In the genomic region with DNA sequence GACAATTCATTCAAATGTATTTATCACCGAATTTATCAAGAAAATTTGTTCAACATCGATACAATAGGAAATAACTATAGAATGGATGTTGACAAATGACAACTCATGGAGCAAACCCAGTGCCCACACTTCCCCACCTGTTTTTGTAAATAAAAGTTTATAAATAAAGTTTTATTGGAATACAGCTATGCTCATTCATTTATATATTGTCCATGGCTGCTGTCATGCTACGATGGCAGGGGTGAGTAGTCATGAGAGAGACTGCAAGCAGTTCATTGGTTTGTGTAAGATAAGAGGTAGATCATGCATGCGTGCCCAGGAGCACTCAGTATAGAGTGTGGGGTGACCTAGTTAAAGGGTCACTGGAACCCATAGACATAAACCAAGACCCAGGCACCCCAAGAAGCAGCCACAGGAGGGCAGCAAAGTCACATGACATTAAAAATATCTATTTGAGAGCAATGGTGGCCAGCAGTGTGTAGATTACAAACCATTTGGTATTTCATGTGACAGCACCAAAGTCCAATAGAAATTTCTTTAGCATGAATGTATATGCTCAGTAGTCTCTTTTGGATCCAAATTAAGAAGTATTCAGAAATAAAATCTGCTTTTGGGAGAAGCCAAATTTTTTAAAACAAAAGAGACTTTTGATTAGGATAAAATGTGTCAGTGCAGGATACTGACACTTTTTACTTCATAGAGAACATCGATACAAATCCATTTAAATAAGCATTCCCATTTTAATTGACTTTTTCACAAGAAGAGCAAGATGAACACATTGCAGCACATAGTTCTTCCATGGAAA, we compare ENCODE assay signal across 8 cellular contexts.
DNase-seq lines count a peak whose midpoint lies in the region; ATAC-seq and TF ChIP-seq lines count a peak whose summit lies in the region.

No MANE protein-coding gene starts in this region.

- no peaks in the 10 kb centered on the region for H3K79me2 ChIP-seq in SK-N-SH (ENCODE audit: insufficient read depth)

- H3K4me3 ChIP-seq in SK-N-SH (ENCODE audit: low read depth in 2 of 2, low read length in 1 of 2): no peak overlapping the region; a peak in 1 of 4 replicates
- H3K4me3 ChIP-seq in adrenal gland: no peak overlapping the region
- no peak overlapping the region for H3K4me3 ChIP-seq in aorta (ENCODE audit: low read length in 2 of 2)

- H3K27me3 ChIP-seq in SK-N-SH (ENCODE audit: insufficient read depth) (no peaks in the 10 kb centered on the region), adrenal gland (no peaks in the 10 kb centered on the region), aorta (ENCODE audit: control insufficient read depth in 1 of 2, insufficient read depth in 2 of 2, low read length in 1 of 2) (no peaks in the 10 kb centered on the region)

- no peak overlapping the region for H3K4me2 ChIP-seq in SK-N-SH

- H3K36me3 ChIP-seq in SK-N-SH (replicated peaks in 1 of 2; ENCODE audit: control insufficient read depth in 1 of 2, insufficient read depth in 2 of 2, low read length in 1 of 2) (no peaks in the 10 kb centered on the region), adrenal gland (replicated peaks in 1 of 2) (no peaks in the 10 kb centered on the region), aorta (ENCODE audit: control insufficient read depth in 1 of 2, insufficient read depth in 2 of 2, low read length in 1 of 2) (no peaks in the 10 kb centered on the region)

- no peak overlapping the region for H2AFZ ChIP-seq in SK-N-SH (ENCODE audit: low read depth)

- TF ChIP-seq RAD21 in SK-N-SH (IDR thresholded peaks at IDR 0.05; ENCODE audit: low read length): peak; percentile 49

- POLR2A ChIA-PET in SK-N-SH (lab: Yijun Ruan, JAX): no interaction called here

- CTCF ChIA-PET in SK-N-SH (lab: Yijun Ruan, JAX): interaction anchor here (0.6 to 1.2 kb wide), 3 partner anchors 9 to 26 kb away, joined by 3 read pairs; no protein-coding TSS in a partner anchor

- no peak for TF ChIP-seq EP300 in SK-N-SH (IDR thresholded peaks at IDR 0.05; ENCODE audit: borderline replicate concordance in 1 of 2, low read depth in 1 of 2, low read length in 1 of 2)

- H3K9me3 ChIP-seq in SK-N-SH (0 out of 2 replicates have a peak, but pooled peaks cover 10% of the 10 kb centered on the region), adrenal gland (replicated peaks in 1 of 3) (no peaks in the 10 kb centered on the region), aorta (ENCODE audit: control insufficient read depth, low read length) (no peaks in the 10 kb centered on the region)

- H3K27ac ChIP-seq in SK-N-SH (ENCODE audit: low read depth in 2 of 2, low read length in 1 of 2) (no peak overlapping the region), adrenal gland (peak overlapping the region in 1 of 5 donors; percentile 13), aorta (ENCODE audit: low read depth in 1 of 2, low read length in 2 of 2) (no peak overlapping the region)

- TF ChIP-seq CTCF in SK-N-SH (IDR thresholded peaks at IDR 0.05): peak; percentile 33
- TF ChIP-seq CTCF in adrenal gland (IDR thresholded peaks at IDR 0.05): peak in 5 of 6 experiments; percentile 11 to 49 (median 43)

- TF ChIP-seq POLR2A in adrenal gland (IDR thresholded peaks at IDR 0.05): no peak

- H3K9ac ChIP-seq in SK-N-SH: no peak overlapping the region

- DNase-seq in SK-N-SH: peak; percentile 24
- DNase-seq in KG1 (lab: John Stamatoyannopoulos, UW): peak; percentile 14
- peak in 6 of 7 donors; percentile 8 to 66 (median 30) for DNase-seq in adrenal gland
- DNase-seq in kidney glomerular epithelial cell (lab: John Stamatoyannopoulos, UW): peak; percentile 22
- DNase-seq in aorta: peak; percentile 52 to 78

- intact Hi-C loops in adrenal gland (cut with DNase I) (no loop called here), aorta (cut with DNase I) (loop anchor here (10.0 kb wide), 3 partner anchors 229 to 1319 kb away; no protein-coding TSS in a partner anchor)

- H3K4me1 ChIP-seq in SK-N-SH (ENCODE audit: control insufficient read depth in 1 of 2, insufficient read depth in 2 of 2, low read depth in 1 of 2, low read length in 1 of 2) (no peaks in the 10 kb centered on the region), adrenal gland (replicated peaks in 1 of 2) (no peaks in the 10 kb centered on the region), aorta (ENCODE audit: control insufficient read depth in 1 of 2, insufficient read depth in 2 of 2, low read length in 2 of 2) (no peaks in the 10 kb centered on the region)

- H3K9me2 ChIP-seq in SK-N-SH: no peaks in the 10 kb centered on the region

- no peaks in the 10 kb centered on the region for H3F3A ChIP-seq in SK-N-SH (replicated peaks; ENCODE audit: insufficient read depth)

- WGBS in SK-N-SH (ENCODE audit: low lambda C conversion rate): 11% methylated on average over 5 of the region's 5 CpGs
- 83 to 89% (median 83%) methylated on average over 5 of the region's 5 CpGs for WGBS in adrenal gland, 4 donors
- WGBS in aorta, 2 donors: 82 to 86% methylated on average over 5 of the region's 5 CpGs

- H4K20me1 ChIP-seq in SK-N-SH (ENCODE audit: insufficient read depth): no peaks in the 10 kb centered on the region

- no peak for ATAC-seq in SK-N-SH treated with all-trans-retinoic acid at 6 μM for 48 hours
- ATAC-seq in aorta (ENCODE audit: low FRiP score): peak; percentile 29
- no peak for ATAC-seq in GM18867 (IDR thresholded peaks at IDR 0.05; ENCODE audit: unreplicated experiment)
- no peak for ATAC-seq in HG03378 (IDR thresholded peaks at IDR 0.05; ENCODE audit: unreplicated experiment)

TF ChIP-seq in SK-N-SH, 30 proteins besides CTCF, POLR2A, EP300 and RAD21:
- peak; percentile 12; the same call in 1 of the 2 replicates for TF ChIP-seq SMC3 (IDR thresholded peaks at IDR 0.05; ENCODE audit: low read depth, low read length)
- TF ChIP-seq POLR2AphosphoS5 (IDR thresholded peaks at IDR 0.05; ENCODE audit: low read depth, low read length): no peak
TF ChIP-seq in SK-N-SH: peak in this region for 1.

TF ChIP-seq in SK-N-SH treated with all-trans-retinoic acid at 6 μM for 48 hours, 23 proteins besides CTCF, POLR2A, EP300 and RAD21 (continues in another document):
- no peak for TF ChIP-seq CSDC2 (CRISPR knock-in tag; IDR thresholded peaks at IDR 0.05)
- no peak for TF ChIP-seq ZNF8 (CRISPR knock-in tag; IDR thresholded peaks at IDR 0.05)
- TF ChIP-seq POU6F1 (CRISPR knock-in tag; IDR thresholded peaks at IDR 0.05; ENCODE audit: borderline replicate concordance, low read depth): no peak
- no peak for TF ChIP-seq ZFP3 (CRISPR knock-in tag; IDR thresholded peaks at IDR 0.05)
- no peak for TF ChIP-seq TSHZ2 (CRISPR knock-in tag; IDR thresholded peaks at IDR 0.05)
- no peak for TF ChIP-seq TCF4 (CRISPR knock-in tag; IDR thresholded peaks at IDR 0.05; ENCODE audit: borderline replicate concordance)
- TF ChIP-seq, protein P1, sequence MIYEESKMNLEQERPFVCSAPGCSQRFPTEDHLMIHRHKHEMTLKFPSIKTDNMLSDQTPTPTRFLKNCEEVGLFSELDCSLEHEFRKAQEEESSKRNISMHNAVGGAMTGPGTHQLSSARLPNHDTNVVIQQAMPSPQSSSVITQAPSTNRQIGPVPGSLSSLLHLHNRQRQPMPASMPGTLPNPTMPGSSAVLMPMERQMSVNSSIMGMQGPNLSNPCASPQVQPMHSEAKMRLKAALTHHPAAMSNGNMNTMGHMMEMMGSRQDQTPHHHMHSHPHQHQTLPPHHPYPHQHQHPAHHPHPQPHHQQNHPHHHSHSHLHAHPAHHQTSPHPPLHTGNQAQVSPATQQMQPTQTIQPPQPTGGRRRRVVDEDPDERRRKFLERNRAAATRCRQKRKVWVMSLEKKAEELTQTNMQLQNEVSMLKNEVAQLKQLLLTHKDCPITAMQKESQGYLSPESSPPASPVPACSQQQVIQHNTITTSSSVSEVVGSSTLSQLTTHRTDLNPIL (CRISPR knock-in tag; IDR thresholded peaks at IDR 0.05; ENCODE audit: low read depth): no peak
- TF ChIP-seq ARNTL (CRISPR knock-in tag; IDR thresholded peaks at IDR 0.05; ENCODE audit: borderline replicate concordance, low read depth): no peak
- no peak for TF ChIP-seq ESRRG (CRISPR knock-in tag; IDR thresholded peaks at IDR 0.05)
- no peak for TF ChIP-seq PPARA (CRISPR knock-in tag; IDR thresholded peaks at IDR 0.05; ENCODE audit: borderline replicate concordance)
- no peak for TF ChIP-seq ZFP30 (CRISPR knock-in tag; IDR thresholded peaks at IDR 0.05)

Comparison
In these comparisons a context has a peak if more than half of its experiments do, and no peak if none do; other contexts are left out.
1. DNase-seq: peak in every context shown above with its lines; median percentile 65 in aorta; 30 in adrenal gland; 24 in SK-N-SH; 22 in kidney glomerular epithelial cell; 14 in KG1.
2. intact Hi-C loops: an anchor here in aorta (10.0 kb wide); none called in adrenal gland.